14 cellular contexts compared by ENCODE assay signal in genomic region chr5:119161430-119161829, GRCh38.
DNase-seq lines count a peak whose midpoint lies in the region; ATAC-seq and TF ChIP-seq lines count a peak whose summit lies in the region.
"Had no signal": no experiment of that assay in that cellular context is flagged by ENCODE, and none has a peak within 500 bp of the region (broad histone marks: within the 10 kb centered on the region; RNA-seq: fewer than 3 reads in every experiment).

No MANE protein-coding gene starts in this region.

- DNase-seq in ELF-1 (ENCODE audit: low read depth, low spot score) (peak; percentile 18), WTC11 (ENCODE audit: low spot score) (no peak), progenitor cell of endocrine pancreas (ENCODE audit: low spot score, unreplicated experiment) (no peak), right lobe of liver (no peak), dermis blood vessel endothelial cell (no peak), chondrocyte (ENCODE audit: low spot score) (no peak)
- no peak for DNase-seq in stimulated activated naive CD8-positive, alpha-beta T cell treated with anti-CD3 and anti-CD28 coated beads, Interleukin-15, Interleukin-2, amounts not matched to agents 100 U/mL and 50 U/mL, for 24 hours
- DNase-seq: C1 segment of cervical spinal cord; CD4-positive, alpha-beta memory T cell; DND-41; GF-D8 had no signal

- H3K36me3 Mint-ChIP-seq in WTC11 (peaks cover 30% of the 10 kb centered on the region), progenitor cell of endocrine pancreas (ENCODE audit: insufficient read depth) (peaks cover 38% of the 10 kb centered on the region), chondrocyte (ENCODE audit: low read depth) (peaks cover 21% of the 10 kb centered on the region)

- H3K4me1 Mint-ChIP-seq in WTC11: peaks cover 23% of the 10 kb centered on the region
- H3K4me1 Mint-ChIP-seq in progenitor cell of endocrine pancreas (ENCODE audit: low read depth): no peaks in the 10 kb centered on the region
- H3K4me1 Mint-ChIP-seq in chondrocyte (ENCODE audit: low read depth): peaks cover 7% of the 10 kb centered on the region
- H3K4me1 Mint-ChIP-seq: CD4-positive, alpha-beta memory T cell had no signal

- H3K4me3 ChIP-seq in right lobe of liver: no peak overlapping the region

- 92% methylated on average over 2 of the region's 4 CpGs for WGBS in right lobe of liver (ENCODE audit: insufficient coverage, low coverage, low lambda C conversion rate, missing lambda C conversion rate)

- H3K27ac ChIP-seq in right lobe of liver: no peak overlapping the region

- CTCF ChIA-PET in WTC11 (lab: Charles Lee): interaction anchor here (0.9 to 1.2 kb wide), 3 partner anchors 140 to 250 kb away, joined by 3 read pairs; no protein-coding TSS in a partner anchor

- H3K9me3 Mint-ChIP-seq in WTC11 (peaks cover 24% of the 10 kb centered on the region), progenitor cell of endocrine pancreas (ENCODE audit: low read depth) (peaks cover 15% of the 10 kb centered on the region), chondrocyte (ENCODE audit: low read depth) (peaks cover 17% of the 10 kb centered on the region)

- ATAC-seq in WTC11 (peak; percentile 30), esophagus mucosa (peak; percentile 98), right lobe of liver (no peak)
- no peak for ATAC-seq in stimulated activated naive CD8-positive, alpha-beta T cell treated with anti-CD3 and anti-CD28 coated beads, Interleukin-15, Interleukin-2, amounts not matched to agents 100 U/mL and 50 U/mL, for 24 hours

- H3K9me3 ChIP-seq in right lobe of liver: no peaks in the 10 kb centered on the region

- no peaks in the 10 kb centered on the region for H3K4me1 ChIP-seq in right lobe of liver

- no peak for TF ChIP-seq CTCF in WTC11 (IDR thresholded peaks at IDR 0.05)
- TF ChIP-seq CTCF in progenitor cell of endocrine pancreas (IDR thresholded peaks at IDR 0.05; ENCODE audit: unreplicated experiment): no peak
- no peak for TF ChIP-seq CTCF in right lobe of liver (IDR thresholded peaks at IDR 0.05)
- TF ChIP-seq CTCF in chondrocyte (IDR thresholded peaks at IDR 0.05): no peak

- H3K27me3 ChIP-seq in right lobe of liver: no peaks in the 10 kb centered on the region

- intact Hi-C loops in right lobe of liver (cut with DNase I): no loop called here

- POLR2A ChIA-PET in WTC11 (lab: Charles Lee): no interaction called here

- no peak overlapping the region for H3K4me3 Mint-ChIP-seq in WTC11
- H3K4me3 Mint-ChIP-seq in progenitor cell of endocrine pancreas (ENCODE audit: low read depth): no peak overlapping the region
- H3K4me3 Mint-ChIP-seq in chondrocyte (ENCODE audit: unreplicated experiment): no peak overlapping the region
- H3K4me3 Mint-ChIP-seq: B cell; CD4-positive, alpha-beta memory T cell; IgD-negative memory B cell had no signal

- H3K36me3 ChIP-seq in right lobe of liver: peaks cover 0 to 4% (median 2%) of the 10 kb centered on the region in 4 donors

- H3K27ac Mint-ChIP-seq in WTC11 (peak overlapping the region; percentile 74), progenitor cell of endocrine pancreas (peak overlapping the region; percentile 71), chondrocyte (ENCODE audit: unreplicated experiment) (no peak overlapping the region)
- H3K27ac Mint-ChIP-seq: B cell, IgD-negative memory B cell had no signal

- H3K27me3 Mint-ChIP-seq in WTC11 (ENCODE audit: low read depth) (no peaks in the 10 kb centered on the region), progenitor cell of endocrine pancreas (no peaks in the 10 kb centered on the region), chondrocyte (ENCODE audit: low read depth) (no peaks in the 10 kb centered on the region)
- H3K27me3 Mint-ChIP-seq: B cell; CD4-positive, alpha-beta memory T cell; IgD-negative memory B cell had no signal

- no peak for TF ChIP-seq POLR2A in right lobe of liver (IDR thresholded peaks at IDR 0.05)

TF ChIP-seq in WTC11, 78 proteins besides CTCF, POLR2A, EP300 and RAD21:
- no peak for TF ChIP-seq ZNF232 (CRISPR knock-in tag; IDR thresholded peaks at IDR 0.05)
- no peak for TF ChIP-seq HMGXB4 (CRISPR knock-in tag; IDR thresholded peaks at IDR 0.05)
- TF ChIP-seq, protein P1, sequence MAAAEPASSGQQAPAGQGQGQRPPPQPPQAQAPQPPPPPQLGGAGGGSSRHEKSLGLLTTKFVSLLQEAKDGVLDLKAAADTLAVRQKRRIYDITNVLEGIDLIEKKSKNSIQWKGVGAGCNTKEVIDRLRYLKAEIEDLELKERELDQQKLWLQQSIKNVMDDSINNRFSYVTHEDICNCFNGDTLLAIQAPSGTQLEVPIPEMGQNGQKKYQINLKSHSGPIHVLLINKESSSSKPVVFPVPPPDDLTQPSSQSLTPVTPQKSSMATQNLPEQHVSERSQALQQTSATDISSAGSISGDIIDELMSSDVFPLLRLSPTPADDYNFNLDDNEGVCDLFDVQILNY (CRISPR knock-in tag; IDR thresholded peaks at IDR 0.05): no peak
- TF ChIP-seq JUN (CRISPR knock-in tag; IDR thresholded peaks at IDR 0.05): no peak

Comparison
In these comparisons a context has a peak if more than half of its experiments do, and no peak if none do; other contexts are left out.
1. ATAC-seq: peak in WTC11 (single experiment) and esophagus mucosa (single experiment); none in right lobe of liver (0 of 4) and stimulated activated naive CD8-positive, alpha-beta T cell treated with anti-CD3 and anti-CD28 coated beads, Interleukin-15, Interleukin-2, amounts not matched to agents 100 U/mL and 50 U/mL, for 24 hours (single experiment).